In genomic region chr9:127162567-127163365, GRCh38 we compare ENCODE assay signal across 2 cellular contexts.
TF ChIP-seq lines count a peak whose summit lies in the region.

No MANE protein-coding gene starts in this region.

TF ChIP-seq in SK-N-SH, 30 proteins besides CTCF, POLR2A, EP300 and RAD21 (continued from another document):
- TF ChIP-seq ZBTB33 (IDR thresholded peaks at IDR 0.05; ENCODE audit: borderline replicate concordance, low read depth): no peak
- no peak for TF ChIP-seq TCF12 (IDR thresholded peaks at IDR 0.05)
- no peak for TF ChIP-seq PBX3 (IDR thresholded peaks at IDR 0.05)
- no peak for TF ChIP-seq FOXM1 (IDR thresholded peaks at IDR 0.05; ENCODE audit: low read depth)
- TF ChIP-seq GATA2 (CRISPR knock-in tag; IDR thresholded peaks at IDR 0.05): no peak
- TF ChIP-seq REST (IDR thresholded peaks at IDR 0.05; ENCODE audit: low read depth, low read length): no peak
- TF ChIP-seq RXRA (IDR thresholded peaks at IDR 0.05; ENCODE audit: borderline replicate concordance, low read depth): no peak
- no peak for TF ChIP-seq USF2 (IDR thresholded peaks at IDR 0.05; ENCODE audit: borderline replicate concordance, low read depth, low read length)

TF ChIP-seq in SK-N-SH treated with all-trans-retinoic acid at 6 μM for 48 hours, 23 proteins besides CTCF, POLR2A, EP300 and RAD21 (continued from another document):
- TF ChIP-seq TSHZ2 (CRISPR knock-in tag; IDR thresholded peaks at IDR 0.05) (no peak), CSDC2 (CRISPR knock-in tag; IDR thresholded peaks at IDR 0.05) (no peak), CREB5 (CRISPR knock-in tag; IDR thresholded peaks at IDR 0.05; ENCODE audit: low read depth) (no peak), TCF4 (CRISPR knock-in tag; IDR thresholded peaks at IDR 0.05; ENCODE audit: borderline replicate concordance) (no peak), PATZ1 (CRISPR knock-in tag; IDR thresholded peaks at IDR 0.05; ENCODE audit: borderline replicate concordance) (no peak), TOX (CRISPR knock-in tag; IDR thresholded peaks at IDR 0.05; ENCODE audit: borderline replicate concordance) (no peak), ZC3H10 (CRISPR knock-in tag; IDR thresholded peaks at IDR 0.05) (no peak), POU6F1 (CRISPR knock-in tag; IDR thresholded peaks at IDR 0.05; ENCODE audit: borderline replicate concordance, low read depth) (no peak), SNAI2 (CRISPR knock-in tag; IDR thresholded peaks at IDR 0.05) (no peak), ZNF8 (CRISPR knock-in tag; IDR thresholded peaks at IDR 0.05) (no peak)
TF ChIP-seq in SK-N-SH treated with all-trans-retinoic acid at 6 μM for 48 hours: peak in this region for 0.
